In the genomic region with DNA sequence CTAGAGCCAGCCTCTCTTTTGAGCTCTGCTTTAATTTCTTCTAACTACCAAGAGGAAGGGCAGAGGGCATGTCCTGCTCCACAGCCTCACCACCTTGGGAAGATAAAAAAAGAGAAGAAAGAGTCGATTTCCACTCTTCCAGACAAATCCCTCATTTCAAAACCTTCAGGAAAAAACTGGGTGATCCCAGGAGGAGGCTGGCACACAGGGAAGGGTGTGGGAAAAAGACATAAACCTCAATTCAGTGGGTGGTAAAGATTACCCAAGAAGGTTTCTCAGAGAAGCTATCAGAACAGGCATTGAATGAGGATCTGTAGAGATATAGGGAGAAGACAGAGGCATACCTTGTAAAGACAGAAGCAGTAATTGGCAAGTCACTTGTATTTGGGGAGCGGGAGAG, we compare ENCODE assay signal across 27 cellular contexts.
DNase-seq lines count a peak whose midpoint lies in the region; ATAC-seq, FAIRE-seq and TF ChIP-seq lines count a peak whose summit lies in the region.
"Had no signal": no experiment of that assay in that cellular context is flagged by ENCODE, and none has a peak within 500 bp of the region (broad histone marks: within the 10 kb centered on the region; RNA-seq: fewer than 3 reads in every experiment).

No MANE protein-coding gene starts in this region.

- no peaks in the 10 kb centered on the region for H4K20me1 ChIP-seq in PC-3 (ENCODE audit: low read length)

- 50% methylated on average over 2 of the region's 2 CpGs for WGBS in A549 (ENCODE audit: missing lambda C conversion rate)

- ATAC-seq in A549 (no peak), PC-3 (no peak), GM19324 (IDR thresholded peaks at IDR 0.05; ENCODE audit: low FRiP score, unreplicated experiment) (no peak)
- ATAC-seq: GM12878 had no signal

- H3K9me3 Mint-ChIP-seq in immature natural killer cell: peaks cover 0 to 2% (median 0%) of the 10 kb centered on the region in 6 donors
- H3K9me3 Mint-ChIP-seq: CD14-positive monocyte; CD4-positive, alpha-beta T cell; CD8-positive, alpha-beta memory T cell; GM23338 had no signal

- no peak overlapping the region for H3K27ac ChIP-seq in A549
- H3K27ac ChIP-seq in PC-3 (ENCODE audit: low read length): peak overlapping the region; percentile 77
- H3K27ac ChIP-seq in dorsolateral prefrontal cortex: peak overlapping the region in 41 of 59 donors; percentile 3 to 87 (median 62)
- H3K27ac ChIP-seq in RWPE1: no peak overlapping the region
- H3K27ac ChIP-seq: 22Rv1; BLaER1 treated with 17β-estradiol and CSF1 and Interleukin-3, amounts not matched to agents 10 nM and 100 nM had no signal

- H3K4me1 Mint-ChIP-seq in immature natural killer cell: no peaks in the 10 kb centered on the region
- H3K4me1 Mint-ChIP-seq: CD14-positive monocyte; CD8-positive, alpha-beta memory T cell had no signal

- no peaks in the 10 kb centered on the region for H3F3A ChIP-seq in PC-3 (ENCODE audit: low read length, unreplicated experiment)

- no TSS peak for BruUV-seq in PC-3 (replicated peaks; lab: Mats Ljungman, UMichigan)

- TF ChIP-seq POLR2A in A549 (IDR thresholded peaks at IDR 0.05; ENCODE audit: low read length): no peak

- H3K4me1 ChIP-seq in A549: peaks cover 32% of the 10 kb centered on the region
- H3K4me1 ChIP-seq in PC-3 (ENCODE audit: insufficient read depth, low read length): peaks cover 37% of the 10 kb centered on the region
- H3K4me1 ChIP-seq: BE2C; BLaER1 treated with 17β-estradiol and CSF1 and Interleukin-3, amounts not matched to agents 10 nM and 100 nM; HAP-1 had no signal

- H3K4me3 Mint-ChIP-seq in immature natural killer cell: no peak overlapping the region
- H3K4me3 Mint-ChIP-seq: CD14-positive monocyte; CD4-positive, alpha-beta T cell; CD8-positive, alpha-beta memory T cell; GM23338 had no signal

- TF ChIP-seq RAD21 in A549 (conservative IDR thresholded peaks at IDR 0.05 in 1 of 2, IDR thresholded peaks at IDR 0.05 in 1 of 2): no peak

- no peak overlapping the region for H2AFZ ChIP-seq in PC-3 (ENCODE audit: low read length)
- H2AFZ ChIP-seq: GM23338 had no signal

- no peak for DNase-seq in A549 (ENCODE audit: low read depth in 1 of 2, low spot score in 1 of 2)
- no peak for DNase-seq in PC-3
- no peak for DNase-seq in dorsolateral prefrontal cortex
- DNase-seq in superior temporal gyrus (ENCODE audit: extremely low spot score): peak; percentile 15
- DNase-seq in GOT3 (lab: John Stamatoyannopoulos, UW): no peak
- DNase-seq in RWPE1 (ENCODE audit: low spot score): no peak
- no peak for DNase-seq in immature natural killer cell
- DNase-seq: ACHN; AML-193; BE2C; CD4-positive, alpha-beta T cell; CD8-positive, alpha-beta memory T cell; DMS 273 treated with DMSO at 0.1 percent for 48 hours; DMS79; EL; GDM1 had no signal

- CTCF ChIA-PET in A549 (lab: Yijun Ruan, JAX) (interaction anchor here (1.7 to 1.9 kb wide), 2 partner anchors 11 to 148 kb away, joined by 4 to 6 read pairs; no protein-coding TSS in a partner anchor), PC-3 (lab: Charles Lee) (no interaction called here), RWPE1 (lab: Yijun Ruan, JAX) (interaction anchor here (0.6 kb wide), 1 partner anchor 180 kb away, joined by 3 read pairs; no protein-coding TSS in a partner anchor)

- no peaks in the 10 kb centered on the region for H3K36me3 Mint-ChIP-seq in immature natural killer cell
- H3K36me3 Mint-ChIP-seq: CD14-positive monocyte; CD8-positive, alpha-beta memory T cell had no signal

- intact Hi-C loops in PC-3 (cut with micrococcal nuclease) (no loop called here), dorsolateral prefrontal cortex (cut with DNase I) (no loop called here)

- no peak overlapping the region for H3K9ac ChIP-seq in PC-3 (ENCODE audit: low read length)
- H3K9ac ChIP-seq: BLaER1 treated with 17β-estradiol and CSF1 and Interleukin-3, amounts not matched to agents 10 nM and 100 nM had no signal

- H3K4me3 ChIP-seq in A549 (no peak overlapping the region), PC-3 (ENCODE audit: low read length) (no peak overlapping the region), dorsolateral prefrontal cortex (no peak overlapping the region)
- H3K4me3 ChIP-seq: BLaER1 treated with 17β-estradiol and CSF1 and Interleukin-3, amounts not matched to agents 10 nM and 100 nM; GM12878; GM23338; HAP-1 had no signal

- H3K27ac Mint-ChIP-seq in immature natural killer cell: no peak overlapping the region
- H3K27ac Mint-ChIP-seq: CD14-positive monocyte; CD4-positive, alpha-beta T cell; GM23338 had no signal

- H3K9me3 ChIP-seq in A549 (no peaks in the 10 kb centered on the region), PC-3 (ENCODE audit: low read length) (no peaks in the 10 kb centered on the region)
- H3K9me3 ChIP-seq: BE2C; BLaER1 treated with 17β-estradiol and CSF1 and Interleukin-3, amounts not matched to agents 10 nM and 100 nM; HAP-1 had no signal

- peaks cover 6 to 11% (median 7%) of the 10 kb centered on the region in 3 donors for H3K27me3 Mint-ChIP-seq in immature natural killer cell (ENCODE audit: low read depth in 3 of 3)

- H3K4me2 ChIP-seq in A549 (peak overlapping the region; percentile 11; the same call in 2 of the 3 replicates), PC-3 (ENCODE audit: low read length) (peak overlapping the region; percentile 55)
- H3K4me2 ChIP-seq: BLaER1 treated with 17β-estradiol and CSF1 and Interleukin-3, amounts not matched to agents 10 nM and 100 nM; GM23338 had no signal

- peaks cover 13% of the 10 kb centered on the region for H3K27me3 ChIP-seq in PC-3 (ENCODE audit: low read length)
- H3K27me3 ChIP-seq in dorsolateral prefrontal cortex: no peaks in the 10 kb centered on the region
- H3K27me3 ChIP-seq: BLaER1 treated with 17β-estradiol and CSF1 and Interleukin-3, amounts not matched to agents 10 nM and 100 nM had no signal

- no peaks in the 10 kb centered on the region for H3K79me2 ChIP-seq in PC-3 (ENCODE audit: low read length)

- POLR2A ChIA-PET in A549 (lab: Yijun Ruan, JAX): no interaction called here
- POLR2A ChIA-PET in PC-3 (lab: Charles Lee; ENCODE audit: unreplicated experiment): no interaction called here
- POLR2A ChIA-PET in RWPE1 (lab: Yijun Ruan, JAX; ENCODE audit: low non-redundant PET): no interaction called here

- no peak for FAIRE-seq in A549 (lab: Jason Lieb, UNC)
- FAIRE-seq: A204.1, D721Med, GM12878, GM19239, H54 had no signal

- no peak for TF ChIP-seq CTCF in A549 (IDR thresholded peaks at IDR 0.05)
- TF ChIP-seq CTCF in PC-3 (conservative IDR thresholded peaks at IDR 0.05; ENCODE audit: low read depth, low read length): no peak
- no peak for TF ChIP-seq CTCF in dorsolateral prefrontal cortex (IDR thresholded peaks at IDR 0.05 in 54 of 56, conservative IDR thresholded peaks at IDR 0.05 in 2 of 56; ENCODE audit: low read depth in 1 of 56, partially characterized antibody in 56 of 56)
- TF ChIP-seq CTCF in RWPE1 (conservative IDR thresholded peaks at IDR 0.05; ENCODE audit: low read depth): no peak

- TF ChIP-seq EP300 in A549 (IDR thresholded peaks at IDR 0.05): no peak

- no peaks in the 10 kb centered on the region for H3K36me3 ChIP-seq in PC-3 (ENCODE audit: low read depth, low read length)
- H3K36me3 ChIP-seq: BE2C; BLaER1 treated with 17β-estradiol and CSF1 and Interleukin-3, amounts not matched to agents 10 nM and 100 nM; HAP-1 had no signal

- no peaks in the 10 kb centered on the region for H3K9me2 ChIP-seq in PC-3 (replicated peaks; ENCODE audit: low read length)

TF ChIP-seq in A549, 52 proteins besides CTCF, POLR2A, EP300 and RAD21:
- TF ChIP-seq PHF8 (IDR thresholded peaks at IDR 0.05; ENCODE audit: borderline replicate concordance, low read depth) (no peak), CHD4 (IDR thresholded peaks at IDR 0.05; ENCODE audit: borderline replicate concordance) (no peak), JUN (IDR thresholded peaks at IDR 0.05) (no peak), MAZ (IDR thresholded peaks at IDR 0.05; ENCODE audit: borderline replicate concordance, low read depth, low read length) (no peak), GATA3 (IDR thresholded peaks at IDR 0.05; ENCODE audit: borderline replicate concordance) (no peak), HEYL (CRISPR knock-in tag; IDR thresholded peaks at IDR 0.05) (no peak), ESRRA (IDR thresholded peaks at IDR 0.05; ENCODE audit: borderline replicate concordance, low read length) (no peak), FOSB (CRISPR knock-in tag; IDR thresholded peaks at IDR 0.05) (no peak), MAX (IDR thresholded peaks at IDR 0.05) (no peak), E2F6 (IDR thresholded peaks at IDR 0.05; ENCODE audit: borderline replicate concordance, low read depth) (no peak)
- TF ChIP-seq, protein P1, sequence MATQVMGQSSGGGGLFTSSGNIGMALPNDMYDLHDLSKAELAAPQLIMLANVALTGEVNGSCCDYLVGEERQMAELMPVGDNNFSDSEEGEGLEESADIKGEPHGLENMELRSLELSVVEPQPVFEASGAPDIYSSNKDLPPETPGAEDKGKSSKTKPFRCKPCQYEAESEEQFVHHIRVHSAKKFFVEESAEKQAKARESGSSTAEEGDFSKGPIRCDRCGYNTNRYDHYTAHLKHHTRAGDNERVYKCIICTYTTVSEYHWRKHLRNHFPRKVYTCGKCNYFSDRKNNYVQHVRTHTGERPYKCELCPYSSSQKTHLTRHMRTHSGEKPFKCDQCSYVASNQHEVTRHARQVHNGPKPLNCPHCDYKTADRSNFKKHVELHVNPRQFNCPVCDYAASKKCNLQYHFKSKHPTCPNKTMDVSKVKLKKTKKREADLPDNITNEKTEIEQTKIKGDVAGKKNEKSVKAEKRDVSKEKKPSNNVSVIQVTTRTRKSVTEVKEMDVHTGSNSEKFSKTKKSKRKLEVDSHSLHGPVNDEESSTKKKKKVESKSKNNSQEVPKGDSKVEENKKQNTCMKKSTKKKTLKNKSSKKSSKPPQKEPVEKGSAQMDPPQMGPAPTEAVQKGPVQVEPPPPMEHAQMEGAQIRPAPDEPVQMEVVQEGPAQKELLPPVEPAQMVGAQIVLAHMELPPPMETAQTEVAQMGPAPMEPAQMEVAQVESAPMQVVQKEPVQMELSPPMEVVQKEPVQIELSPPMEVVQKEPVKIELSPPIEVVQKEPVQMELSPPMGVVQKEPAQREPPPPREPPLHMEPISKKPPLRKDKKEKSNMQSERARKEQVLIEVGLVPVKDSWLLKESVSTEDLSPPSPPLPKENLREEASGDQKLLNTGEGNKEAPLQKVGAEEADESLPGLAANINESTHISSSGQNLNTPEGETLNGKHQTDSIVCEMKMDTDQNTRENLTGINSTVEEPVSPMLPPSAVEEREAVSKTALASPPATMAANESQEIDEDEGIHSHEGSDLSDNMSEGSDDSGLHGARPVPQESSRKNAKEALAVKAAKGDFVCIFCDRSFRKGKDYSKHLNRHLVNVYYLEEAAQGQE (IDR thresholded peaks at IDR 0.05): no peak

Comparison
In these comparisons a context has a peak if more than half of its experiments do, and no peak if none do; other contexts are left out.
1. H3K27ac ChIP-seq: peak in PC-3 (single experiment) and dorsolateral prefrontal cortex (41 of 59); none in A549 (0 of 2) and RWPE1 (single experiment).